ENCODE assay signal across 19 cellular contexts in genomic region chr7:135665072-135665471, GRCh38. TPM values are rescaled to one million over a fixed set of nuclear protein-coding genes. Genes with fewer than 3 reads are reported as not detected.
A peak's percentile ranks its signal among the peaks of the same experiment; 100 is the strongest.
DNase-seq lines count a peak whose midpoint lies in the region; ATAC-seq and TF ChIP-seq lines count a peak whose summit lies in the region.
"Had no signal": no experiment of that assay in that cellular context is flagged by ENCODE, and none has a peak within 500 bp of the region (broad histone marks: within the 10 kb centered on the region; RNA-seq: fewer than 3 reads in every experiment).

No MANE protein-coding gene starts in this region.

- H3K27me3 Mint-ChIP-seq in activated naive CD4-positive, alpha-beta T cell treated with anti-CD3 and anti-CD28 coated beads, Interleukin-2, amount 50 U/mL, for 24 hours, result no peaks in the 10 kb centered on the region
- H3K27me3 Mint-ChIP-seq in effector memory CD8-positive, alpha-beta T cell, result no peaks in the 10 kb centered on the region

- H3K27ac Mint-ChIP-seq in activated naive CD4-positive, alpha-beta T cell treated with anti-CD3 and anti-CD28 coated beads, Interleukin-2, amount 50 U/mL, for 24 hours, result peak overlapping the region; percentile 12
- H3K27ac Mint-ChIP-seq in effector memory CD8-positive, alpha-beta T cell, result peak overlapping the region; percentile 51 to 53
- H3K27ac Mint-ChIP-seq: mesothelial cell of epicardium, neural progenitor cell had no signal

- H3K9me2 ChIP-seq in OCI-LY7 (ENCODE audit: insufficient read depth, low read length), result no peaks in the 10 kb centered on the region

- in situ Hi-C loops in gastrocnemius medialis (cut with MboI; ENCODE audit: low sequenced_read_pairs in 4 of 4), result loop anchor here in 2 of 4 donors (10.0 to 25.0 kb wide), 2 partner anchors 310 to 347 kb away; partner anchors contain the start of gene MTPN (in 1 of the 2)

- H3K4me3 ChIP-seq in OCI-LY7 (ENCODE audit: low read depth, low read length, poor library complexity, severe bottlenecking) (no peak overlapping the region), gastrocnemius medialis (no peak overlapping the region)
- H3K4me3 ChIP-seq: A549, neural progenitor cell had no signal

- no TSS peak for BruUV-seq in OCI-LY7 (replicated peaks; lab: Mats Ljungman, UMichigan)

- H3K9me3 ChIP-seq in OCI-LY7 (ENCODE audit: low read length), result peaks cover 16% of the 10 kb centered on the region
- H3K9me3 ChIP-seq in gastrocnemius medialis, result no peaks in the 10 kb centered on the region
- H3K9me3 ChIP-seq: A549 had no signal

- H3K4me1 Mint-ChIP-seq in activated naive CD4-positive, alpha-beta T cell treated with anti-CD3 and anti-CD28 coated beads, Interleukin-2, amount 50 U/mL, for 24 hours, result peaks cover 66% of the 10 kb centered on the region
- peaks cover 24 to 56% of the 10 kb centered on the region in 2 donors for H3K4me1 Mint-ChIP-seq in effector memory CD8-positive, alpha-beta T cell (ENCODE audit: low read depth in 2 of 2)

- peak overlapping the region; percentile 11 for H3K4me3 Mint-ChIP-seq in activated naive CD4-positive, alpha-beta T cell treated with anti-CD3 and anti-CD28 coated beads, Interleukin-2, amount 50 U/mL, for 24 hours
- no peak overlapping the region for H3K4me3 Mint-ChIP-seq in effector memory CD8-positive, alpha-beta T cell

- H3K4me1 ChIP-seq in OCI-LY7 (ENCODE audit: insufficient read depth, low read length, poor library complexity, severe bottlenecking) (peaks cover 19% of the 10 kb centered on the region), gastrocnemius medialis (peaks cover 44 to 64% of the 10 kb centered on the region in 2 donors)
- H3K4me1 ChIP-seq: neural progenitor cell had no signal

- H3K4me2 ChIP-seq in OCI-LY7 (ENCODE audit: low read length), result peak overlapping the region; percentile 17
- H3K4me2 ChIP-seq: neural progenitor cell had no signal

- peaks cover 19% of the 10 kb centered on the region for H3K36me3 Mint-ChIP-seq in activated naive CD4-positive, alpha-beta T cell treated with anti-CD3 and anti-CD28 coated beads, Interleukin-2, amount 50 U/mL, for 24 hours
- peaks cover 21% of the 10 kb centered on the region for H3K36me3 Mint-ChIP-seq in effector memory CD8-positive, alpha-beta T cell (ENCODE audit: insufficient read depth)

- no peaks in the 10 kb centered on the region for H4K20me1 ChIP-seq in OCI-LY7 (ENCODE audit: insufficient read depth, low read length)

- no peak for TF ChIP-seq POLR2A in gastrocnemius medialis (IDR thresholded peaks at IDR 0.05)

- H3K27me3 ChIP-seq in gastrocnemius medialis, result no peaks in the 10 kb centered on the region

- TF ChIP-seq CTCF in OCI-LY7 (conservative IDR thresholded peaks at IDR 0.05; ENCODE audit: low read length) (no peak), gastrocnemius medialis (IDR thresholded peaks at IDR 0.05 in 4 of 5, conservative IDR thresholded peaks at IDR 0.05 in 1 of 5) (no peak)

- DNase-seq in activated naive CD4-positive, alpha-beta T cell treated with anti-CD3 and anti-CD28 coated beads, Interleukin-2, amount 50 U/mL, for 16 hours, result no peak
- no peak for DNase-seq in OCI-LY7 (ENCODE audit: low spot score)
- no peak for DNase-seq in effector memory CD8-positive, alpha-beta T cell
- no peak for DNase-seq in gastrocnemius medialis
- no peak for DNase-seq in HuH-7.5 (ENCODE audit: low spot score)
- DNase-seq: activated CD4-positive, alpha-beta T cell treated with anti-CD3 and anti-CD28 coated beads for 48 hours; aorta; effector CD8-positive, alpha-beta T cell; NCI-H1436 treated with DMSO at 0.1 percent for 48 hours; NCI-H2171; NCI-H524 treated with DMSO at 0.1 percent for 48 hours; Right ventricle myocardium superior; T-helper 1 cell had no signal

- peaks cover 21% of the 10 kb centered on the region for H3K36me3 ChIP-seq in OCI-LY7 (ENCODE audit: insufficient read depth, low read length)
- no peaks in the 10 kb centered on the region for H3K36me3 ChIP-seq in gastrocnemius medialis
- H3K36me3 ChIP-seq: neural progenitor cell had no signal

- POLR2A ChIA-PET in OCI-LY7 (lab: Charles Lee), result interaction anchor here (0.6 to 0.8 kb wide), 3 partner anchors 9 to 317 kb away, joined by 3 to 6 read pairs (median 3); no protein-coding TSS in a partner anchor

- no peaks in the 10 kb centered on the region for H3K9me3 Mint-ChIP-seq in activated naive CD4-positive, alpha-beta T cell treated with anti-CD3 and anti-CD28 coated beads, Interleukin-2, amount 50 U/mL, for 24 hours
- H3K9me3 Mint-ChIP-seq in effector memory CD8-positive, alpha-beta T cell, result peaks cover 0 to 5% of the 10 kb centered on the region in 2 donors

- H3K27ac ChIP-seq in OCI-LY7 (ENCODE audit: low read depth, low read length, poor library complexity, severe bottlenecking), result no peak overlapping the region
- peak overlapping the region; percentile 8 to 95 (median 92) for H3K27ac ChIP-seq in gastrocnemius medialis
- H3K27ac ChIP-seq: A549, neural progenitor cell had no signal

- no peak overlapping the region for H2AFZ ChIP-seq in OCI-LY7 (ENCODE audit: low read length)
- H2AFZ ChIP-seq: neural progenitor cell had no signal

- intact Hi-C loops in OCI-LY7 (cut with micrococcal nuclease; ENCODE audit: unreplicated experiment) (loop anchor here (10.0 kb wide), 1 partner anchor 680 kb away; the partner anchor contains the start of gene AGBL3), gastrocnemius medialis (cut with DNase I; ENCODE audit: low total_unique reads) (no loop called here)

- H3K79me2 ChIP-seq in OCI-LY7 (ENCODE audit: insufficient read depth, low read depth, low read length), result peaks cover 17% of the 10 kb centered on the region; the same call in 1 of the 2 replicates

- CTCF ChIA-PET in OCI-LY7 (lab: Charles Lee; ENCODE audit: unreplicated experiment), result no interaction called here

- no peak for ATAC-seq in effector memory CD8-positive, alpha-beta T cell (replicated peaks)
- ATAC-seq in gastrocnemius medialis, result no peak
- no peak for ATAC-seq in HG02970 (IDR thresholded peaks at IDR 0.05; ENCODE audit: low FRiP score, unreplicated experiment)
- no peak for ATAC-seq in GM18502 (IDR thresholded peaks at IDR 0.05; ENCODE audit: poor library complexity, unreplicated experiment)
- ATAC-seq: A549 had no signal

RNA-seq across cellular contexts. Expression of gene STMP1, which starts 2.8 kb away (rescaled TPM):
- 7.4 and 8.0 TPM in 2 replicates for total RNA-seq in OCI-LY7 (2014; rRNA removed; shearing (Covaris generic))
- 24.4 and 29.7 TPM in 2 replicates for total RNA-seq in OCI-LY7 (2022)
- 10 to 100 TPM in 3 of 4 donors, 1 to 10 TPM in 1; 7.7 to 19.9 (median 11.8) TPM for total RNA-seq in gastrocnemius medialis
